In genomic region chr19:53998223-53998622, GRCh38 we compare ENCODE assay signal across 18 cellular contexts.
A peak's percentile ranks its signal among the peaks of the same experiment; 100 is the strongest.
DNase-seq lines count a peak whose midpoint lies in the region; FAIRE-seq and TF ChIP-seq lines count a peak whose summit lies in the region.
"Had no signal": no experiment of that assay in that cellular context is flagged by ENCODE, and none has a peak within 500 bp of the region (broad histone marks: within the 10 kb centered on the region; RNA-seq: fewer than 3 reads in every experiment).

No MANE protein-coding gene starts in this region.

- H3K4me3 ChIP-seq in HEK293 (ENCODE audit: low read depth, low read length), result no peak overlapping the region
- H3K4me3 ChIP-seq: A549, BLaER1 had no signal

- no peak overlapping the region for H3K27ac ChIP-seq in HEK293 (ENCODE audit: extremely low read depth, low read depth, low read length)
- H3K27ac ChIP-seq: 22Rv1, BLaER1 had no signal

- H3K4me1 ChIP-seq in HEK293 (ENCODE audit: control insufficient read depth, insufficient read depth, low read length), result no peaks in the 10 kb centered on the region
- H3K4me1 ChIP-seq: BE2C had no signal

- FAIRE-seq in D721Med (lab: Jason Lieb, UNC), result no peak
- FAIRE-seq: A549, G401.6, GM12891, GM19239 had no signal

- CTCF ChIA-PET in HEK293 (lab: Yijun Ruan, JAX), result interaction anchor here (0.7 to 1.2 kb wide), 3 partner anchors 18 to 205 kb away, joined by 3 read pairs; no protein-coding TSS in a partner anchor

- POLR2A ChIA-PET in HEK293 (lab: Yijun Ruan, JAX), result no interaction called here

- H3K9me3 ChIP-seq in HEK293 (ENCODE audit: control insufficient read depth, insufficient read depth, low read depth, low read length), result no peaks in the 10 kb centered on the region; the same call in 1 of the 2 replicates
- H3K9me3 ChIP-seq: A549, BE2C, BLaER1 had no signal

- TF ChIP-seq CTCF in D721Med (IDR thresholded peaks at IDR 0.05; ENCODE audit: insufficient read depth, missing control alignments) (no peak), HEK293 (tag by site-specific recombination; IDR thresholded peaks at IDR 0.05) (no peak)

- H3K36me3 ChIP-seq in HEK293 (ENCODE audit: control insufficient read depth in 2 of 2, insufficient read depth in 1 of 2, low read length in 2 of 2), result no peaks in the 10 kb centered on the region
- H3K36me3 ChIP-seq: BE2C had no signal

- DNase-seq in D721Med (ENCODE audit: insufficient read length, low spot score) (peak; percentile 5), RPMI8226 (peak; percentile 28), NCI-H146 treated with DMSO at 0.1 percent for 48 hours (lab: John Stamatoyannopoulos, UW; ENCODE audit: unreplicated experiment) (no peak), NCI-H1694 treated with DMSO at 0.1 percent for 48 hours (lab: John Stamatoyannopoulos, UW) (no peak)
- DNase-seq: BE2C; C1 segment of cervical spinal cord; CD4-positive, alpha-beta memory T cell; CD4-positive, CD25-positive, alpha-beta regulatory T cell; CD8-positive, alpha-beta memory T cell; COR-L47; GF-D8 had no signal

TF ChIP-seq in HEK293, 187 proteins besides CTCF, POLR2A, EP300 and RAD21:
- TF ChIP-seq GLIS1 (tag by site-specific recombination; IDR thresholded peaks at IDR 0.05) (peak; percentile 93), ZNF610 (tag by site-specific recombination; IDR thresholded peaks at IDR 0.05; ENCODE audit: borderline replicate concordance) (no peak)
TF ChIP-seq in HEK293: peak in this region for 1.

Comparison
In these comparisons a context has a peak if more than half of its experiments do, and no peak if none do; other contexts are left out.
1. DNase-seq: peak in D721Med (single experiment) and RPMI8226 (single experiment); none in NCI-H146 treated with DMSO at 0.1 percent for 48 hours (single experiment) and NCI-H1694 treated with DMSO at 0.1 percent for 48 hours (single experiment).